ENCODE assay signal across 21 cellular contexts in genomic region chr3:129445472-129445871, GRCh38. TPM values are rescaled to one million over a fixed set of nuclear protein-coding genes. Genes with fewer than 3 reads are reported as not detected.
"Had no signal": no experiment of that assay in that cellular context is flagged by ENCODE, and none has a peak within 500 bp of the region (broad histone marks: within the 10 kb centered on the region; RNA-seq: fewer than 3 reads in every experiment).

No MANE protein-coding gene starts in this region.

- H3K4me3 Mint-ChIP-seq: activated naive CD4-positive, alpha-beta T cell treated with anti-CD3 and anti-CD28 coated beads for 36 hours; activated naive CD8-positive, alpha-beta T cell treated with anti-CD3 and anti-CD28 coated beads, Interleukin-2, amount 50 U/mL, for 24 hours; activated T-helper 17 cell treated with anti-CD3 and anti-CD28 coated beads, Interleukin-2, amount 50 U/mL, for 72 hours; stimulated activated naive CD8-positive, alpha-beta T cell treated with anti-CD3 and anti-CD28 coated beads, Interleukin-15, amount 100 ng/mL, for 72 hours; T-cell had no signal

- H3K27me3 Mint-ChIP-seq: activated naive CD8-positive, alpha-beta T cell treated with anti-CD3 and anti-CD28 coated beads, Interleukin-2, amount 50 U/mL, for 24 hours; activated T-helper 17 cell treated with anti-CD3 and anti-CD28 coated beads, Interleukin-2, amount 50 U/mL, for 72 hours; naive thymus-derived CD4-positive, alpha-beta T cell; stimulated activated naive CD8-positive, alpha-beta T cell treated with anti-CD3 and anti-CD28 coated beads, Interleukin-15, amount 100 ng/mL, for 72 hours; T-cell had no signal

- H3K27me3 ChIP-seq: ascending aorta, dorsolateral prefrontal cortex, testis, upper lobe of left lung had no signal

- FAIRE-seq: bronchial epithelial cell had no signal

- H3K36me3 Mint-ChIP-seq: T-cell had no signal

- H3K27ac ChIP-seq: parathyroid adenoma, skin epidermis, testis had no signal

- H3K9me3 Mint-ChIP-seq: activated naive CD4-positive, alpha-beta T cell treated with anti-CD3 and anti-CD28 coated beads for 36 hours; activated naive CD8-positive, alpha-beta T cell treated with anti-CD3 and anti-CD28 coated beads, Interleukin-2, amount 50 U/mL, for 24 hours; activated T-helper 17 cell treated with anti-CD3 and anti-CD28 coated beads, Interleukin-2, amount 50 U/mL, for 72 hours; naive thymus-derived CD4-positive, alpha-beta T cell; stimulated activated naive CD8-positive, alpha-beta T cell treated with anti-CD3 and anti-CD28 coated beads, Interleukin-15, amount 100 ng/mL, for 72 hours; T-cell had no signal

- H3K4me3 ChIP-seq: ascending aorta, dorsolateral prefrontal cortex, left ventricle myocardium inferior, mucosa of descending colon, skin epidermis, testis, upper lobe of left lung had no signal

- DNase-seq: activated CD4-positive, alpha-beta T cell treated with anti-CD3 and anti-CD28 coated beads for 1 hour; activated CD4-positive, alpha-beta T cell treated with anti-CD3 and anti-CD28 coated beads, Interleukin-2, amount 50 U/mL, for 4 hours; activated naive CD4-positive, alpha-beta T cell treated with anti-CD3 and anti-CD28 coated beads for 36 hours; activated naive CD8-positive, alpha-beta T cell treated with anti-CD3 and anti-CD28 coated beads, Interleukin-2, amount 50 U/mL, for 24 hours; activated T-cell treated with anti-CD3 and anti-CD28 coated beads for 4 hours; left ventricle myocardium inferior; mucosa of descending colon; naive thymus-derived CD4-positive, alpha-beta T cell; retina; stimulated activated naive CD8-positive, alpha-beta T cell treated with anti-CD3 and anti-CD28 coated beads, Interleukin-15, amount 100 ng/mL, for 72 hours; T-cell; T-helper 9 cell; testis; upper lobe of left lung had no signal

- H3K36me3 ChIP-seq: ascending aorta, left ventricle myocardium inferior, upper lobe of left lung had no signal

- H3K27ac Mint-ChIP-seq: activated naive CD4-positive, alpha-beta T cell treated with anti-CD3 and anti-CD28 coated beads for 36 hours; activated naive CD8-positive, alpha-beta T cell treated with anti-CD3 and anti-CD28 coated beads, Interleukin-2, amount 50 U/mL, for 24 hours; activated T-helper 17 cell treated with anti-CD3 and anti-CD28 coated beads, Interleukin-2, amount 50 U/mL, for 72 hours; stimulated activated naive CD8-positive, alpha-beta T cell treated with anti-CD3 and anti-CD28 coated beads, Interleukin-15, amount 100 ng/mL, for 72 hours had no signal

- H3K9me3 ChIP-seq: ascending aorta, left ventricle myocardium inferior, mucosa of descending colon, testis, upper lobe of left lung had no signal

RNA-seq across cellular contexts. Expression of gene EFCAB12, which starts 17.0 kb away (rescaled TPM):
- total RNA-seq: ascending aorta, bronchial epithelial cell, kidney epithelial cell, left ventricle myocardium inferior had no signal
